11 cellular contexts compared by ENCODE assay signal in the genomic region with DNA sequence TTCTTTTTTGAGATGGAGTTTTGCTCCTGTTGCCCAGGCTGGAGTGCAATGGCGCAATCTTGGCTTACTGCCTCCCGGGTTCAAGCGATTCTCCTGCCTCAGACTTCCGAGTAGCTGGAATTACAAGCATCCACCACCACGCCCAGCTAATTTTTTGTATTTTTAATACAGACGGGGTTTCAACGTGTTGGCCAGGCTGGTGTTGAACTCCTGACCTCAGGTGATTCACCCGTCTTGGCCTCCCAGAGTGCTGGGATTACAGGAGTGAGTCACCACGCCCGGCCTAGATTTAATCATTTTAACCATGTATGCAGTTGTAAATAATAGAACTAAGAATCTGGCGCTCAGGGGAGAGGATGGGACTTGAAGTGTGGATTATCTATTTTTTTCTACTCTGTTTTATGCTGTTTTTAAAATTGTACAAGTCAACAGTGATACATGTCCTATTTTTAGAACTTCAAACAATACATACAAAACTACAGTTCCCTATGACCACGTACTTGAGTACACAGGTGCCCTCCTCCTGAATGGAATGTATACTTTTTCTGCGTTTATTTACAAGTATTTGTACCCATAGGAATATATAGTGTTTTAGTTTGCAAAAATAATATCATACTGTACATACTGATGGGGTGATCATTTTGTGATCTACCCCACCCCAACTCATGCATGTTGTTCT. TPM values are rescaled to one million over a fixed set of nuclear protein-coding genes. Genes with fewer than 3 reads are reported as not detected.
DNase-seq lines count a peak whose midpoint lies in the region; ATAC-seq and TF ChIP-seq lines count a peak whose summit lies in the region.
"Had no signal": no experiment of that assay in that cellular context is flagged by ENCODE, and none has a peak within 500 bp of the region (broad histone marks: within the 10 kb centered on the region; RNA-seq: fewer than 3 reads in every experiment).

No MANE protein-coding gene starts in this region.

- H3K27me3 Mint-ChIP-seq in activated CD4-positive, alpha-beta T cell treated with anti-CD3 and anti-CD28 coated beads, Interleukin-2, amount 10 ng/mL, durations not matched to agents 24 days and 14 days, result no peaks in the 10 kb centered on the region
- H3K27me3 Mint-ChIP-seq: CD4-positive, alpha-beta T cell had no signal

- peaks cover 21% of the 10 kb centered on the region for H3K4me1 Mint-ChIP-seq in activated CD4-positive, alpha-beta T cell treated with anti-CD3 and anti-CD28 coated beads, Interleukin-2, amount 10 ng/mL, durations not matched to agents 24 days and 14 days

- TF ChIP-seq CTCF in foreskin keratinocyte (conservative IDR thresholded peaks at IDR 0.05), result no peak

- H3K27ac ChIP-seq in foreskin keratinocyte, result no peak overlapping the region

- H3K27ac Mint-ChIP-seq in activated CD4-positive, alpha-beta T cell treated with anti-CD3 and anti-CD28 coated beads, Interleukin-2, amount 10 ng/mL, durations not matched to agents 24 days and 14 days, result no peak overlapping the region
- H3K27ac Mint-ChIP-seq: CD4-positive, alpha-beta T cell; T-helper 1 cell treated with Interleukin-12 subunit alpha and Interleukin-12 subunit beta and Interleukin-4 antibody, amounts not matched to agents 30 μg/mL and 1 μg/mL, for 36 hours had no signal

- no peak overlapping the region for H3K4me3 Mint-ChIP-seq in activated CD4-positive, alpha-beta T cell treated with anti-CD3 and anti-CD28 coated beads, Interleukin-2, amount 10 ng/mL, durations not matched to agents 24 days and 14 days
- H3K4me3 Mint-ChIP-seq: CD4-positive, alpha-beta T cell; nephron; T-helper 1 cell treated with Interleukin-12 subunit alpha and Interleukin-12 subunit beta and Interleukin-4 antibody, amounts not matched to agents 30 μg/mL and 1 μg/mL, for 36 hours had no signal

- intact Hi-C loops in activated CD4-positive, alpha-beta T cell treated with anti-CD3 and anti-CD28 coated beads, Interleukin-2, amount 10 ng/mL, durations not matched to agents 24 days and 14 days (cut with micrococcal nuclease), result no loop called here

- DNase-seq in activated CD4-positive, alpha-beta T cell treated with anti-CD3 and anti-CD28 coated beads for 24 hours (ENCODE audit: low read depth in 2 of 2), result peak; percentile 12 to 24
- no peak for DNase-seq in activated CD4-positive, alpha-beta T cell treated with anti-CD3 and anti-CD28 coated beads, Interleukin-2, amount 10 ng/mL, durations not matched to agents 24 days and 14 days
- DNase-seq in activated CD4-positive, alpha-beta T cell treated with anti-CD3 and anti-CD28 coated beads for 48 hours, result peak; percentile 76
- DNase-seq in foreskin keratinocyte (peak; percentile 79 to 89), NCI-H1092 (lab: John Stamatoyannopoulos, UW) (no peak), DMS 273 treated with DMSO at 0.1 percent for 48 hours (lab: John Stamatoyannopoulos, UW) (no peak)
- peak; percentile 51 for DNase-seq in stimulated activated CD4-positive, alpha-beta T cell treated with anti-CD3 and anti-CD28 coated beads, Interleukin-4, amount 100 ng/mL, for 1 hour

- no peaks in the 10 kb centered on the region for H3K27me3 ChIP-seq in foreskin keratinocyte

- peaks cover 39% of the 10 kb centered on the region for H3K4me1 ChIP-seq in foreskin keratinocyte

- ATAC-seq in foreskin keratinocyte (peak; percentile 91), HG02642 (IDR thresholded peaks at IDR 0.05; ENCODE audit: poor library complexity, unreplicated experiment) (no peak)

- H3K9me3 Mint-ChIP-seq in activated CD4-positive, alpha-beta T cell treated with anti-CD3 and anti-CD28 coated beads, Interleukin-2, amount 10 ng/mL, durations not matched to agents 24 days and 14 days, result no peaks in the 10 kb centered on the region
- H3K9me3 Mint-ChIP-seq: CD4-positive, alpha-beta T cell; nephron; T-helper 1 cell treated with Interleukin-12 subunit alpha and Interleukin-12 subunit beta and Interleukin-4 antibody, amounts not matched to agents 30 μg/mL and 1 μg/mL, for 36 hours had no signal

- H3K36me3 Mint-ChIP-seq in activated CD4-positive, alpha-beta T cell treated with anti-CD3 and anti-CD28 coated beads, Interleukin-2, amount 10 ng/mL, durations not matched to agents 24 days and 14 days (ENCODE audit: low read depth), result peaks cover 36% of the 10 kb centered on the region

RNA-seq across cellular contexts. Expression of a gene that starts 27.8 kb away (rescaled TPM):
- total RNA-seq in activated CD4-positive, alpha-beta T cell treated with anti-CD3 and anti-CD28 coated beads, Interleukin-2, amount 10 ng/mL, durations not matched to agents 24 days and 14 days, result 55.6 and 55.7 TPM in 2 replicates
- total RNA-seq in foreskin keratinocyte, result 79.9 and 85.9 TPM in 2 replicates
- 10.4 and 11.3 TPM in 2 replicates for polyA plus RNA-seq in foreskin keratinocyte

Comparison
In these comparisons a context has a peak if more than half of its experiments do, and no peak if none do; other contexts are left out.
1. DNase-seq: peak in activated CD4-positive, alpha-beta T cell treated with anti-CD3 and anti-CD28 coated beads for 24 hours (2 of 2), activated CD4-positive, alpha-beta T cell treated with anti-CD3 and anti-CD28 coated beads for 48 hours (single experiment), foreskin keratinocyte (2 of 2) and stimulated activated CD4-positive, alpha-beta T cell treated with anti-CD3 and anti-CD28 coated beads, Interleukin-4, amount 100 ng/mL, for 1 hour (single experiment); none in activated CD4-positive, alpha-beta T cell treated with anti-CD3 and anti-CD28 coated beads, Interleukin-2, amount 10 ng/mL, durations not matched to agents 24 days and 14 days (single experiment), NCI-H1092 (single experiment) and DMS 273 treated with DMSO at 0.1 percent for 48 hours (single experiment).